Comparison of ENCODE assay signal across 13 cellular contexts in genomic region chr20:38986663-38987062, GRCh38. TPM values are rescaled to one million over a fixed set of nuclear protein-coding genes. Genes with fewer than 3 reads are reported as not detected.
A peak's percentile ranks its signal among the peaks of the same experiment; 100 is the strongest.
DNase-seq lines count a peak whose midpoint lies in the region; ATAC-seq and TF ChIP-seq lines count a peak whose summit lies in the region.
"Had no signal": no experiment of that assay in that cellular context is flagged by ENCODE, and none has a peak within 500 bp of the region (broad histone marks: within the 10 kb centered on the region; RNA-seq: fewer than 3 reads in every experiment).

No MANE protein-coding gene starts in this region.

- no peaks in the 10 kb centered on the region for H3K9me3 ChIP-seq in esophagus (ENCODE audit: control insufficient read depth in 2 of 2, insufficient read depth in 1 of 2, low read depth in 1 of 2, low read length in 1 of 2)

- peak overlapping the region; percentile 69 to 70 for H3K27ac ChIP-seq in esophagus (ENCODE audit: low read depth in 2 of 2, low read length in 1 of 2)
- H3K27ac ChIP-seq: brain microvascular endothelial cell had no signal

- peak; percentile 3 for TF ChIP-seq CTCF in AG09309 (IDR thresholded peaks at IDR 0.05; ENCODE audit: control insufficient read depth, insufficient read depth, low read depth, low read length, missing control alignments)

- ATAC-seq in HG03432 (IDR thresholded peaks at IDR 0.05; ENCODE audit: unreplicated experiment) (peak; percentile 62), left lobe of liver (peak; percentile 31), GM21526 (IDR thresholded peaks at IDR 0.05; ENCODE audit: low FRiP score, unreplicated experiment) (no peak)

- no peaks in the 10 kb centered on the region for H3K27me3 ChIP-seq in esophagus (ENCODE audit: control insufficient read depth in 1 of 2, insufficient read depth in 2 of 2, low read length in 2 of 2)
- H3K27me3 ChIP-seq: brain microvascular endothelial cell had no signal

- DNase-seq in AG09309 (ENCODE audit: low read depth) (no peak), left lobe of liver (ENCODE audit: low spot score) (no peak), KG1 (lab: John Stamatoyannopoulos, UW) (no peak), midbrain (lab: John Stamatoyannopoulos, UW) (no peak), T1000 (lab: John Stamatoyannopoulos, UW) (no peak)
- DNase-seq: brain microvascular endothelial cell, DMS 273 treated with DMSO at 0.1 percent for 48 hours, NCI-H2029 treated with DMSO at 0.1 percent for 48 hours had no signal

- H3K36me3 ChIP-seq in esophagus (ENCODE audit: control insufficient read depth in 2 of 2, insufficient read depth in 2 of 2, low read length in 1 of 2), result no peaks in the 10 kb centered on the region

- 66 to 85% methylated on average over 2 of the region's 2 CpGs for whole genome bisulfite sequencing in esophagus, 2 donors

- H3K4me3 ChIP-seq in AG09309 (ENCODE audit: control insufficient read depth, low read depth, low read length) (no peak overlapping the region), esophagus (ENCODE audit: low read depth in 1 of 2, low read length in 2 of 2) (no peak overlapping the region)
- H3K4me3 ChIP-seq: lung, skin epidermis had no signal

- peaks cover 0 to 3% of the 10 kb centered on the region in 2 donors for H3K4me1 ChIP-seq in esophagus (ENCODE audit: control insufficient read depth in 2 of 2, insufficient read depth in 2 of 2, low read length in 1 of 2)

RNA-seq across cellular contexts. Expression of gene DHX35, which starts 24.5 kb away (rescaled TPM):
- 1 to 10 TPM; 6.5 to 9.6 TPM for polyA plus RNA-seq in esophagus
- total RNA-seq in left lobe of liver, result 6.2 TPM
